ENCODE assay signal across 19 cellular contexts in genomic region chrX:8154011-8154410, GRCh38. TPM values are rescaled to one million over a fixed set of nuclear protein-coding genes. Genes with fewer than 3 reads are reported as not detected.
"Had no signal": no experiment of that assay in that cellular context is flagged by ENCODE, and none has a peak within 500 bp of the region (broad histone marks: within the 10 kb centered on the region; RNA-seq: fewer than 3 reads in every experiment).

No MANE protein-coding gene starts in this region.

RNA-seq across cellular contexts. Expression of gene VCX2, which starts 17.1 kb away (rescaled TPM):
- total RNA-seq: activated naive CD4-positive, alpha-beta T cell treated with anti-CD3 and anti-CD28 coated beads for 36 hours; activated naive CD4-positive, alpha-beta T cell treated with anti-CD3 and anti-CD28 coated beads, Interleukin-2, amount 50 U/mL, for 72 hours; activated naive CD8-positive, alpha-beta T cell treated with anti-CD3 and anti-CD28 coated beads for 36 hours; activated naive CD8-positive, alpha-beta T cell treated with anti-CD3 and anti-CD28 coated beads, Interleukin-2, amount 10 ng/mL, durations not matched to agents 7 days and 5 days; activated T-cell treated with anti-CD3 and anti-CD28 coated beads, Interleukin-2, amount 50 U/mL, for 4 hours; activated T-cell treated with anti-CD3 and anti-CD28 coated beads, Interleukin-2, amount 50 U/mL, for 72 hours; activated T-helper 1 cell treated with anti-CD3 and anti-CD28 coated beads, Interleukin-12 subunit alpha, Interleukin-12 subunit beta, Interleukin-2, Interleukin-4 antibody, amounts not matched to agents 30 ng/mL and 10 ng/mL and 1 ng/mL, durations not matched to agents 14 hours and 24 hours and 36 hours; activated T-helper 17 cell treated with anti-CD3 and anti-CD28 coated beads, Interleukin-2, amount 50 U/mL, for 72 hours; activated T-helper 2 cell treated with anti-CD3 and anti-CD28 coated beads, Interferon-gamma antibody, Interleukin-2, Interleukin-4, amounts not matched to agents 10 μg/mL and 5 μg/mL and 100 μg/mL, durations not matched to agents 14 hours and 24 hours and 36 hours; adrenal gland; aorta; ascending aorta; astrocyte; body of pancreas; breast epithelium; cardiac muscle cell; cardiac septum; cerebellum; chondrocyte had no signal
